Comparison of ENCODE assay signal across 1 cellular context in genomic region chr13:73618275-73618865, GRCh38.
TF ChIP-seq lines count a peak whose summit lies in the region.

No MANE protein-coding gene starts in this region.

TF ChIP-seq in GM23338, 12 proteins besides CTCF, POLR2A, EP300 and RAD21 (continued from another document):
- TF ChIP-seq ZNF462 (CRISPR knock-in tag; IDR thresholded peaks at IDR 0.05) = no peak
- no peak for TF ChIP-seq NANOG (IDR thresholded peaks at IDR 0.05; ENCODE audit: borderline replicate concordance)
- TF ChIP-seq JUNB (IDR thresholded peaks at IDR 0.05; ENCODE audit: unreplicated experiment) = no peak
- TF ChIP-seq ZNF114 (CRISPR knock-in tag; IDR thresholded peaks at IDR 0.05) = no peak
- no peak for TF ChIP-seq CREB1 (CRISPR knock-in tag; IDR thresholded peaks at IDR 0.05; ENCODE audit: low read depth)
